10 cellular contexts compared by ENCODE assay signal in genomic region chr1:223706077-223706988, GRCh38. TPM values are rescaled to one million over a fixed set of nuclear protein-coding genes. Genes with fewer than 3 reads are reported as not detected.
DNase-seq lines count a peak whose midpoint lies in the region; ATAC-seq lines count a peak whose summit lies in the region.
"Had no signal": no experiment of that assay in that cellular context is flagged by ENCODE, and none has a peak within 500 bp of the region (broad histone marks: within the 10 kb centered on the region; RNA-seq: fewer than 3 reads in every experiment).

No MANE protein-coding gene starts in this region.

- H3K36me3 ChIP-seq in duodenal mucosa (ENCODE audit: control insufficient read depth in 1 of 2, insufficient read depth in 2 of 2, low read length in 2 of 2), result no peaks in the 10 kb centered on the region

- H3K27me3 ChIP-seq in duodenal mucosa (ENCODE audit: control insufficient read depth in 1 of 2, insufficient read depth in 2 of 2, low read length in 2 of 2), result no peaks in the 10 kb centered on the region

- no peak overlapping the region for H3K4me3 Mint-ChIP-seq in activated CD4-positive, alpha-beta T cell treated with anti-CD3 and anti-CD28 coated beads, Interleukin-2, amount 10 ng/mL, durations not matched to agents 7 days and 5 days
- H3K4me3 Mint-ChIP-seq: activated B cell treated with CpG ODN at 0.5 μM for 24 hours; naive thymus-derived CD8-positive, alpha-beta T cell had no signal

- peak overlapping the region in 1 of 2 donors; percentile 20 for H3K9ac ChIP-seq in duodenal mucosa (ENCODE audit: low read depth in 1 of 2, low read length in 2 of 2)

- peak; percentile 93 for DNase-seq in EH (ENCODE audit: low read depth)
- DNase-seq in NCI-H446 treated with DMSO at 0.1 percent for 48 hours (lab: John Stamatoyannopoulos, UW), result peak; percentile 80
- DNase-seq in renal cortical epithelial cell (ENCODE audit: low read depth), result peak; percentile 81
- no peak for DNase-seq in activated CD4-positive, alpha-beta T cell treated with anti-CD3 and anti-CD28 coated beads, Interleukin-2, amount 10 ng/mL, durations not matched to agents 7 days and 5 days
- DNase-seq in COLO829 (ENCODE audit: low spot score), result no peak
- DNase-seq: activated B cell treated with CpG ODN at 0.5 μM for 24 hours; naive thymus-derived CD8-positive, alpha-beta T cell had no signal

- no peaks in the 10 kb centered on the region for H3K9me3 ChIP-seq in duodenal mucosa (ENCODE audit: control insufficient read depth in 1 of 2, low read length in 2 of 2)

- CTCF ChIA-PET in activated CD4-positive, alpha-beta T cell treated with anti-CD3 and anti-CD28 coated beads, Interleukin-2, amount 10 ng/mL, durations not matched to agents 7 days and 5 days (lab: Charles Lee), result interaction anchor here (0.7 to 3.7 kb wide), 4 partner anchors 8 to 152 kb away, joined by 3 to 21 read pairs (median 9); no protein-coding TSS in a partner anchor

- no peak overlapping the region for H3K4me3 ChIP-seq in duodenal mucosa (ENCODE audit: low read depth in 1 of 2, low read length in 2 of 2)

- peaks cover 7% of the 10 kb centered on the region for H3K27me3 Mint-ChIP-seq in activated CD4-positive, alpha-beta T cell treated with anti-CD3 and anti-CD28 coated beads, Interleukin-2, amount 10 ng/mL, durations not matched to agents 7 days and 5 days

- ATAC-seq in HG03432 (IDR thresholded peaks at IDR 0.05; ENCODE audit: unreplicated experiment), result no peak
- ATAC-seq in HG02973 (IDR thresholded peaks at IDR 0.05; ENCODE audit: unreplicated experiment), result no peak
- ATAC-seq: naive thymus-derived CD8-positive, alpha-beta T cell had no signal

- H3K4me1 Mint-ChIP-seq in activated CD4-positive, alpha-beta T cell treated with anti-CD3 and anti-CD28 coated beads, Interleukin-2, amount 10 ng/mL, durations not matched to agents 7 days and 5 days, result peaks cover 32% of the 10 kb centered on the region

- H3K9me3 Mint-ChIP-seq in activated CD4-positive, alpha-beta T cell treated with anti-CD3 and anti-CD28 coated beads, Interleukin-2, amount 10 ng/mL, durations not matched to agents 7 days and 5 days, result no peaks in the 10 kb centered on the region
- H3K9me3 Mint-ChIP-seq: activated B cell treated with CpG ODN at 0.5 μM for 24 hours; naive thymus-derived CD8-positive, alpha-beta T cell had no signal

- H3K27ac Mint-ChIP-seq in activated CD4-positive, alpha-beta T cell treated with anti-CD3 and anti-CD28 coated beads, Interleukin-2, amount 10 ng/mL, durations not matched to agents 7 days and 5 days, result no peak overlapping the region
- H3K27ac Mint-ChIP-seq: activated B cell treated with CpG ODN at 0.5 μM for 24 hours had no signal

- H3K4me1 ChIP-seq in duodenal mucosa (ENCODE audit: control insufficient read depth in 1 of 2, insufficient read depth in 2 of 2, low read length in 2 of 2), result peaks cover 28 to 32% of the 10 kb centered on the region in 2 donors

- POLR2A ChIA-PET in activated CD4-positive, alpha-beta T cell treated with anti-CD3 and anti-CD28 coated beads, Interleukin-2, amount 10 ng/mL, durations not matched to agents 7 days and 5 days (lab: Charles Lee), result interaction anchor here (0.7 kb wide), 1 partner anchor 15 kb away, joined by 3 read pairs; no protein-coding TSS in a partner anchor

- no peaks in the 10 kb centered on the region for H3K36me3 Mint-ChIP-seq in activated CD4-positive, alpha-beta T cell treated with anti-CD3 and anti-CD28 coated beads, Interleukin-2, amount 10 ng/mL, durations not matched to agents 7 days and 5 days (ENCODE audit: low read depth)
- H3K36me3 Mint-ChIP-seq: naive thymus-derived CD8-positive, alpha-beta T cell had no signal

- H3K27ac ChIP-seq in duodenal mucosa (ENCODE audit: low read depth, low read length), result peak overlapping the region; percentile 62

RNA-seq across cellular contexts. Expression of gene CAPN2, which starts 6.0 kb away (rescaled TPM):
- total RNA-seq in renal cortical epithelial cell, result 300 and 425 TPM in 2 replicates
- 100 to 1,000 TPM; 206 to 207 TPM for total RNA-seq in activated CD4-positive, alpha-beta T cell treated with anti-CD3 and anti-CD28 coated beads, Interleukin-2, amount 10 ng/mL, durations not matched to agents 7 days and 5 days

RNA-seq across cellular contexts. Expression of gene CAPN8, which starts 40.8 kb away (rescaled TPM):
- total RNA-seq in renal cortical epithelial cell, result 0.05 TPM in 1 of 2 replicates, not detected in the other
- not detected for total RNA-seq in activated CD4-positive, alpha-beta T cell treated with anti-CD3 and anti-CD28 coated beads, Interleukin-2, amount 10 ng/mL, durations not matched to agents 7 days and 5 days
- total RNA-seq: activated B cell treated with CpG ODN at 0.5 μM for 24 hours had no signal

Comparison
In these comparisons a context has a peak if more than half of its experiments do, and no peak if none do; other contexts are left out.
1. DNase-seq: peak in EH (single experiment), NCI-H446 treated with DMSO at 0.1 percent for 48 hours (single experiment) and renal cortical epithelial cell (single experiment); none in activated CD4-positive, alpha-beta T cell treated with anti-CD3 and anti-CD28 coated beads, Interleukin-2, amount 10 ng/mL, durations not matched to agents 7 days and 5 days (single experiment) and COLO829 (single experiment).